Comparison of ENCODE assay signal across 20 cellular contexts in genomic region chr20:9927224-9927623, GRCh38.
DNase-seq lines count a peak whose midpoint lies in the region; ATAC-seq, FAIRE-seq and TF ChIP-seq lines count a peak whose summit lies in the region.
"Had no signal": no experiment of that assay in that cellular context is flagged by ENCODE, and none has a peak within 500 bp of the region (broad histone marks: within the 10 kb centered on the region; RNA-seq: fewer than 3 reads in every experiment).

No MANE protein-coding gene starts in this region.

- H3K4me3 Mint-ChIP-seq in activated CD4-positive, alpha-beta memory T cell treated with anti-CD3 and anti-CD28 coated beads for 36 hours = no peak overlapping the region
- H3K4me3 Mint-ChIP-seq: HFFc6 had no signal

- H3K27me3 ChIP-seq in keratinocyte (ENCODE audit: control insufficient read depth, extremely low read depth, insufficient read depth, low read length) = no peaks in the 10 kb centered on the region

- ATAC-seq in esophagus mucosa (peak; percentile 74), GM18867 (IDR thresholded peaks at IDR 0.05; ENCODE audit: unreplicated experiment) (no peak)

- CTCF ChIA-PET in RWPE1 (lab: Yijun Ruan, JAX) = no interaction called here
- CTCF ChIA-PET in activated CD4-positive, alpha-beta memory T cell treated with anti-CD3 and anti-CD28 coated beads for 36 hours (lab: Charles Lee) = no interaction called here

- H3K27ac ChIP-seq in RWPE1 = no peak overlapping the region
- H3K27ac ChIP-seq in keratinocyte (ENCODE audit: control insufficient read depth, insufficient read depth, low read length) = no peak overlapping the region
- H3K27ac ChIP-seq: C4-2B had no signal

- POLR2A ChIA-PET in RWPE1 (lab: Yijun Ruan, JAX; ENCODE audit: low non-redundant PET) = no interaction called here
- POLR2A ChIA-PET in activated CD4-positive, alpha-beta memory T cell treated with anti-CD3 and anti-CD28 coated beads for 36 hours (lab: Charles Lee) = interaction anchor here (0.6 kb wide), 1 partner anchor 9 kb away, joined by 4 read pairs; no protein-coding TSS in a partner anchor

- no peak overlapping the region for H3K27ac Mint-ChIP-seq in activated CD4-positive, alpha-beta memory T cell treated with anti-CD3 and anti-CD28 coated beads for 36 hours
- H3K27ac Mint-ChIP-seq: HFFc6 had no signal

- no peaks in the 10 kb centered on the region for H4K20me1 ChIP-seq in keratinocyte (ENCODE audit: control insufficient read depth, extremely low read depth, insufficient read depth, low read length)

- peak overlapping the region; percentile 30 for H3K4me2 ChIP-seq in keratinocyte (ENCODE audit: control insufficient read depth, extremely low read depth, insufficient read depth, low read depth, low read length)

- H2AFZ ChIP-seq in keratinocyte (ENCODE audit: control insufficient read depth, low read length) = no peak overlapping the region

- no peaks in the 10 kb centered on the region for H3K79me2 ChIP-seq in keratinocyte (ENCODE audit: control insufficient read depth, insufficient read depth, low read length)

- intact Hi-C loops in activated CD4-positive, alpha-beta memory T cell treated with anti-CD3 and anti-CD28 coated beads for 36 hours (cut with micrococcal nuclease) = no loop called here

- H3K36me3 Mint-ChIP-seq in activated CD4-positive, alpha-beta memory T cell treated with anti-CD3 and anti-CD28 coated beads for 36 hours = no peaks in the 10 kb centered on the region

- H3K27me3 Mint-ChIP-seq in activated CD4-positive, alpha-beta memory T cell treated with anti-CD3 and anti-CD28 coated beads for 36 hours = peaks cover 2% of the 10 kb centered on the region

- peaks cover 32% of the 10 kb centered on the region for H3K4me1 ChIP-seq in keratinocyte (ENCODE audit: control insufficient read depth, extremely low read depth, insufficient read depth, low read length)

- TF ChIP-seq CTCF in RWPE1 (conservative IDR thresholded peaks at IDR 0.05; ENCODE audit: low read depth) (no peak), keratinocyte (optimal IDR thresholded peaks at IDR 0.05 in 1 of 3, IDR thresholded peaks at IDR 0.05 in 1 of 3, conservative IDR thresholded peaks at IDR 0.05 in 1 of 3; ENCODE audit: extremely low read depth in 1 of 3, insufficient read depth in 2 of 3, low read length in 3 of 3) (no peak)

- peak; percentile 51 for DNase-seq in RWPE1 (ENCODE audit: low spot score)
- DNase-seq in keratinocyte (ENCODE audit: low read depth, low spot score) = no peak
- no peak for DNase-seq in activated CD4-positive, alpha-beta memory T cell treated with anti-CD3 and anti-CD28 coated beads for 36 hours
- no peak for DNase-seq in KG1 (lab: John Stamatoyannopoulos, UW)
- DNase-seq in activated CD4-positive, CD25-positive, alpha-beta regulatory T cell (lab: John Stamatoyannopoulos, UW) = no peak
- DNase-seq: ACHN, AML-193, DMS79 treated with DMSO at 0.1 percent for 48 hours, HFFc6, IMR-90, Karpas-422, NCI-H1092 treated with DMSO at 0.1 percent for 48 hours, NCI-H2081, NCI-H510A, NCI-H774, OCI-M1 had no signal

- no peak overlapping the region for H3K4me3 ChIP-seq in keratinocyte (ENCODE audit: control insufficient read depth in 2 of 3, extremely low read depth in 1 of 3, insufficient read depth in 2 of 3, low read depth in 1 of 3, low read length in 3 of 3)

- no peaks in the 10 kb centered on the region for H3K9me3 Mint-ChIP-seq in activated CD4-positive, alpha-beta memory T cell treated with anti-CD3 and anti-CD28 coated beads for 36 hours
- H3K9me3 Mint-ChIP-seq: HFFc6 had no signal

- H3K9me3 ChIP-seq in keratinocyte (ENCODE audit: control insufficient read depth, low read depth, low read length) = no peaks in the 10 kb centered on the region

- no peaks in the 10 kb centered on the region for H3K36me3 ChIP-seq in keratinocyte (ENCODE audit: control insufficient read depth in 2 of 2, extremely low read depth in 1 of 2, insufficient read depth in 2 of 2, low read length in 2 of 2)

- no peak overlapping the region for H3K9ac ChIP-seq in keratinocyte (ENCODE audit: control insufficient read depth, extremely low read depth, insufficient read depth, low read length)

- FAIRE-seq in keratinocyte (lab: Jason Lieb, UNC) = peak; percentile 67
- FAIRE-seq: HTR-8/SVneo had no signal

- dilution Hi-C loops in keratinocyte (cut with MboI; ENCODE audit: extremely low pct_ligation_motif_present, low sequenced_read_pairs) = no loop called here

- no peaks in the 10 kb centered on the region for H3K4me1 Mint-ChIP-seq in activated CD4-positive, alpha-beta memory T cell treated with anti-CD3 and anti-CD28 coated beads for 36 hours (ENCODE audit: low read depth)

- H3K9me1 ChIP-seq in keratinocyte (ENCODE audit: control insufficient read depth, extremely low read depth, insufficient read depth, low read length) = no peaks in the 10 kb centered on the region
